Comparison of ENCODE assay signal across 27 cellular contexts in the genomic region with DNA sequence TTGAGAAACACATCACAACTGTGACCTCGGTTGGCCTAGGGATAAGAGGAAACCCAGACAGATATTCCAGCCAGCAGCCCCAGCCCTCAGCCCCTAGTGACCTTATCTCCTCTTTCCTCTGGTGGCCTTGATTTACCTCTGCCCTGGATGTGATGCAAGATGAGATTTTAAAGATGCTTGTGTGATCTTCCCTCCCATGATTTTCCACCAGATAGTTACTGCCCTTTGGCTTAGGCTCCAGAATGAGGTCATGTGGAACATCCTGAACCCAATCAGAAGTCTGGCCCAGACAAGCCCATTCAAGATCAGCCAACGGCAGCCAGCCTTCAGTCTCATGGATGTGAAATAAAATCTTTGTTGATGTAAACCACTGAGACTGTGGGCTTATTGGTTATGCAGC.
"Had no signal": no experiment of that assay in that cellular context is flagged by ENCODE, and none has a peak within 500 bp of the region (broad histone marks: within the 10 kb centered on the region; RNA-seq: fewer than 3 reads in every experiment).

No MANE protein-coding gene starts in this region.

- H3K36me3 ChIP-seq: esophagus squamous epithelium, ovary, prostate gland, thoracic aorta, uterus, WERI-Rb-1 had no signal

- ATAC-seq: left colon; natural killer cell; stimulated activated effector memory CD8-positive, alpha-beta T cell treated with anti-CD3 and anti-CD28 coated beads, Interleukin-12 subunit alpha, Interleukin-12 subunit beta, amount 100 ng/mL, for 72 hours had no signal

- H3K27me3 ChIP-seq: esophagus squamous epithelium, hepatocyte, ovary, uterus had no signal

- H3K4me3 ChIP-seq: esophagus squamous epithelium, hepatocyte, lung, ovary, prostate gland, thoracic aorta, uterus had no signal

- H3K27ac ChIP-seq: hepatocyte, ovary, prostate gland, thoracic aorta, uterus, WERI-Rb-1 had no signal

- H3K9me3 ChIP-seq: esophagus squamous epithelium, ovary, prostate gland, thoracic aorta, uterus had no signal

- DNase-seq: activated CD4-positive, alpha-beta memory T cell treated with anti-CD3 and anti-CD28 coated beads for 36 hours; activated CD4-positive, alpha-beta T cell treated with anti-CD3 and anti-CD28 coated beads, Interleukin-2, amount 10 ng/mL, durations not matched to agents 24 days and 14 days; activated CD4-positive, CD25-positive, alpha-beta regulatory T cell treated with anti-CD3 and anti-CD28 coated beads, Interleukin-2, amount 50 U/mL, for 72 hours; activated CD8-positive, alpha-beta memory T cell treated with anti-CD3 and anti-CD28 coated beads, Interleukin-2, amount 50 U/mL, for 48 hours; activated gamma-delta T cell treated with Interleukin-2 at 50 U/mL for 16 hours; activated naive CD4-positive, alpha-beta T cell treated with anti-CD3 and anti-CD28 coated beads, Interleukin-2, amount 50 U/mL, for 16 hours; activated T-cell treated with anti-CD3 and anti-CD28 coated beads, Interleukin-2, amount 50 U/mL, for 24 hours; amniotic stem cell; caudate nucleus; esophagus squamous epithelium; foreskin melanocyte; glutamatergic neuron; left colon; mesendoderm; natural killer cell; ovary; small intestine; stimulated activated CD4-positive, alpha-beta T cell treated with anti-CD3 and anti-CD28 coated beads, Interleukin-4, amount 100 ng/mL, for 24 hours; SW 1271; T-helper 9 cell; uterus; WERI-Rb-1 had no signal
